Comparison of ENCODE assay signal across 1 cellular context in the genomic region with DNA sequence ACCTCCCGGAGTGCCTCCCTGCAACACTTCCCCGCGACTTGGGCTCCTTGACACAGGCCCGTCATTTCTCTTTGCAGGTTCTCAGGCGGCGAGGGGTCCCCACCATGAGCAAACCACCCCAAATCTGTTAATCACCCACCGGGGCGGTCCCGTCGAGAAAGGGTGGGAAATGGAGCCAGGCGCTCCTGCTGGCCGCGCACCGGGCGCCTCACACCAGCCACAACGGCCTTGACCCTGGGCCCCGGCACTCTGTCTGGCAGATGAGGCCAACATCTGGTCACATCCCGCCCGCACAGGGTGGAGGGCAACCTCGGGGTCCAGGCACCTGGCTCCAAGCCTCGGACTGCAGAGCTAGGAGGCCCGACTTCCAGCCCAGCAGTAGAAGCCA.
A peak's percentile ranks its signal among the peaks of the same experiment; 100 is the strongest.
TF ChIP-seq lines count a peak whose summit lies in the region.

No MANE protein-coding gene starts in this region.

TF ChIP-seq in HepG2, 621 proteins besides CTCF, POLR2A, EP300 and RAD21 (continues in another document):
- peak; percentile 15; the same call in 1 of the 2 replicates for TF ChIP-seq HNF4A (CRISPR knock-in tag; IDR thresholded peaks at IDR 0.05)
- 0 out of 2 replicates have a peak, but pooled peaks have one; percentile 4 for TF ChIP-seq ZNF777 (CRISPR knock-in tag; IDR thresholded peaks at IDR 0.05)
- no peak for TF ChIP-seq ZFY (CRISPR knock-in tag; IDR thresholded peaks at IDR 0.05)
- TF ChIP-seq ZNF382 (CRISPR knock-in tag; IDR thresholded peaks at IDR 0.05; ENCODE audit: borderline replicate concordance), result no peak
- no peak for TF ChIP-seq ZNF652 (CRISPR knock-in tag; IDR thresholded peaks at IDR 0.05; ENCODE audit: borderline replicate concordance, low read depth)
- TF ChIP-seq NFRKB (IDR thresholded peaks at IDR 0.05), result no peak
- TF ChIP-seq, protein P1, sequence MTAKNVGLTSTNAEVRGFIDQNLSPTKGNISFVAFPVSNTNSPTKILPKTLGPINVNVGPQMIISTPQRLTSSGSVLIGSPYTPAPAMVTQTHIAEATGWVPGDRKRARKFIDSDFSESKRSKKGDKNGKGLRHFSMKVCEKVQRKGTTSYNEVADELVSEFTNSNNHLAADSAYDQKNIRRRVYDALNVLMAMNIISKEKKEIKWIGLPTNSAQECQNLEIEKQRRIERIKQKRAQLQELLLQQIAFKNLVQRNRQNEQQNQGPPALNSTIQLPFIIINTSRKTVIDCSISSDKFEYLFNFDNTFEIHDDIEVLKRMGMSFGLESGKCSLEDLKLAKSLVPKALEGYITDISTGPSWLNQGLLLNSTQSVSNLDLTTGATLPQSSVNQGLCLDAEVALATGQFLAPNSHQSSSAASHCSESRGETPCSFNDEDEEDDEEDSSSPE (CRISPR knock-in tag; IDR thresholded peaks at IDR 0.05), result peak; percentile 29; the same call in 1 of the 2 replicates
- no peak for TF ChIP-seq ELF3 (CRISPR knock-in tag; IDR thresholded peaks at IDR 0.05)
- TF ChIP-seq RARA (CRISPR knock-in tag; IDR thresholded peaks at IDR 0.05), result peak; percentile 63
- TF ChIP-seq NR2C2 (CRISPR knock-in tag; IDR thresholded peaks at IDR 0.05; ENCODE audit: borderline replicate concordance), result peak; percentile 54; the same call in 1 of the 2 replicates
- no peak for TF ChIP-seq ZNF333 (CRISPR knock-in tag; IDR thresholded peaks at IDR 0.05; ENCODE audit: borderline replicate concordance)
- TF ChIP-seq ZNF687 (CRISPR knock-in tag; IDR thresholded peaks at IDR 0.05), result peak; percentile 70
- no peak for TF ChIP-seq ZNF354B (CRISPR knock-in tag; IDR thresholded peaks at IDR 0.05)
- TF ChIP-seq, protein P2, sequence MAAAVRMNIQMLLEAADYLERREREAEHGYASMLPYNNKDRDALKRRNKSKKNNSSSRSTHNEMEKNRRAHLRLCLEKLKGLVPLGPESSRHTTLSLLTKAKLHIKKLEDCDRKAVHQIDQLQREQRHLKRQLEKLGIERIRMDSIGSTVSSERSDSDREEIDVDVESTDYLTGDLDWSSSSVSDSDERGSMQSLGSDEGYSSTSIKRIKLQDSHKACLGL (CRISPR knock-in tag; IDR thresholded peaks at IDR 0.05), result peak; percentile 6; the same call in 1 of the 2 replicates
- TF ChIP-seq NR2F6 (IDR thresholded peaks at IDR 0.05), result peak; percentile 57; the same call in 1 of the 2 replicates
- TF ChIP-seq NR2F6 (CRISPR knock-in tag; IDR thresholded peaks at IDR 0.05), result peak; percentile 86
- no peak for TF ChIP-seq ZNF740 (CRISPR knock-in tag; IDR thresholded peaks at IDR 0.05)
- TF ChIP-seq, protein P3, sequence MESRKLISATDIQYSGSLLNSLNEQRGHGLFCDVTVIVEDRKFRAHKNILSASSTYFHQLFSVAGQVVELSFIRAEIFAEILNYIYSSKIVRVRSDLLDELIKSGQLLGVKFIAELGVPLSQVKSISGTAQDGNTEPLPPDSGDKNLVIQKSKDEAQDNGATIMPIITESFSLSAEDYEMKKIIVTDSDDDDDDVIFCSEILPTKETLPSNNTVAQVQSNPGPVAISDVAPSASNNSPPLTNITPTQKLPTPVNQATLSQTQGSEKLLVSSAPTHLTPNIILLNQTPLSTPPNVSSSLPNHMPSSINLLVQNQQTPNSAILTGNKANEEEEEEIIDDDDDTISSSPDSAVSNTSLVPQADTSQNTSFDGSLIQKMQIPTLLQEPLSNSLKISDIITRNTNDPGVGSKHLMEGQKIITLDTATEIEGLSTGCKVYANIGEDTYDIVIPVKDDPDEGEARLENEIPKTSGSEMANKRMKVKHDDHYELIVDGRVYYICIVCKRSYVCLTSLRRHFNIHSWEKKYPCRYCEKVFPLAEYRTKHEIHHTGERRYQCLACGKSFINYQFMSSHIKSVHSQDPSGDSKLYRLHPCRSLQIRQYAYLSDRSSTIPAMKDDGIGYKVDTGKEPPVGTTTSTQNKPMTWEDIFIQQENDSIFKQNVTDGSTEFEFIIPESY (CRISPR knock-in tag; IDR thresholded peaks at IDR 0.05), result peak; percentile 82
- no peak for TF ChIP-seq ZNF337 (CRISPR knock-in tag; IDR thresholded peaks at IDR 0.05; ENCODE audit: borderline replicate concordance, low read depth)
- TF ChIP-seq ESRRA (CRISPR knock-in tag; IDR thresholded peaks at IDR 0.05; ENCODE audit: low read depth), result no peak
- no peak for TF ChIP-seq RFX3 (CRISPR knock-in tag; IDR thresholded peaks at IDR 0.05)
- TF ChIP-seq, protein P4, sequence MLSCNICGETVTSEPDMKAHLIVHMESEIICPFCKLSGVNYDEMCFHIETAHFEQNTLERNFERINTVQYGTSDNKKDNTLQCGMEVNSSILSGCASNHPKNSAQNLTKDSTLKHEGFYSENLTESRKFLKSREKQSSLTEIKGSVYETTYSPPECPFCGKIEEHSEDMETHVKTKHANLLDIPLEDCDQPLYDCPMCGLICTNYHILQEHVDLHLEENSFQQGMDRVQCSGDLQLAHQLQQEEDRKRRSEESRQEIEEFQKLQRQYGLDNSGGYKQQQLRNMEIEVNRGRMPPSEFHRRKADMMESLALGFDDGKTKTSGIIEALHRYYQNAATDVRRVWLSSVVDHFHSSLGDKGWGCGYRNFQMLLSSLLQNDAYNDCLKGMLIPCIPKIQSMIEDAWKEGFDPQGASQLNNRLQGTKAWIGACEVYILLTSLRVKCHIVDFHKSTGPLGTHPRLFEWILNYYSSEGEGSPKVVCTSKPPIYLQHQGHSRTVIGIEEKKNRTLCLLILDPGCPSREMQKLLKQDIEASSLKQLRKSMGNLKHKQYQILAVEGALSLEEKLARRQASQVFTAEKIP (CRISPR knock-in tag; IDR thresholded peaks at IDR 0.05; ENCODE audit: borderline replicate concordance), result no peak
- TF ChIP-seq SNAI1 (CRISPR knock-in tag; IDR thresholded peaks at IDR 0.05; ENCODE audit: borderline replicate concordance), result no peak
- TF ChIP-seq SRSF4 (IDR thresholded peaks at IDR 0.05; ENCODE audit: low read depth, low read length, poor library complexity, severe bottlenecking), result no peak
- TF ChIP-seq MTA1 (CRISPR knock-in tag; IDR thresholded peaks at IDR 0.05; ENCODE audit: borderline replicate concordance), result 0 out of 2 replicates have a peak, but pooled peaks have one; percentile 36
- TF ChIP-seq, protein P5, sequence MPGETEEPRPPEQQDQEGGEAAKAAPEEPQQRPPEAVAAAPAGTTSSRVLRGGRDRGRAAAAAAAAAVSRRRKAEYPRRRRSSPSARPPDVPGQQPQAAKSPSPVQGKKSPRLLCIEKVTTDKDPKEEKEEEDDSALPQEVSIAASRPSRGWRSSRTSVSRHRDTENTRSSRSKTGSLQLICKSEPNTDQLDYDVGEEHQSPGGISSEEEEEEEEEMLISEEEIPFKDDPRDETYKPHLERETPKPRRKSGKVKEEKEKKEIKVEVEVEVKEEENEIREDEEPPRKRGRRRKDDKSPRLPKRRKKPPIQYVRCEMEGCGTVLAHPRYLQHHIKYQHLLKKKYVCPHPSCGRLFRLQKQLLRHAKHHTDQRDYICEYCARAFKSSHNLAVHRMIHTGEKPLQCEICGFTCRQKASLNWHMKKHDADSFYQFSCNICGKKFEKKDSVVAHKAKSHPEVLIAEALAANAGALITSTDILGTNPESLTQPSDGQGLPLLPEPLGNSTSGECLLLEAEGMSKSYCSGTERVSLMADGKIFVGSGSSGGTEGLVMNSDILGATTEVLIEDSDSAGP (CRISPR knock-in tag; IDR thresholded peaks at IDR 0.05; ENCODE audit: borderline replicate concordance), result 0 out of 2 replicates have a peak, but pooled peaks have one; percentile 41
- TF ChIP-seq, protein P6, sequence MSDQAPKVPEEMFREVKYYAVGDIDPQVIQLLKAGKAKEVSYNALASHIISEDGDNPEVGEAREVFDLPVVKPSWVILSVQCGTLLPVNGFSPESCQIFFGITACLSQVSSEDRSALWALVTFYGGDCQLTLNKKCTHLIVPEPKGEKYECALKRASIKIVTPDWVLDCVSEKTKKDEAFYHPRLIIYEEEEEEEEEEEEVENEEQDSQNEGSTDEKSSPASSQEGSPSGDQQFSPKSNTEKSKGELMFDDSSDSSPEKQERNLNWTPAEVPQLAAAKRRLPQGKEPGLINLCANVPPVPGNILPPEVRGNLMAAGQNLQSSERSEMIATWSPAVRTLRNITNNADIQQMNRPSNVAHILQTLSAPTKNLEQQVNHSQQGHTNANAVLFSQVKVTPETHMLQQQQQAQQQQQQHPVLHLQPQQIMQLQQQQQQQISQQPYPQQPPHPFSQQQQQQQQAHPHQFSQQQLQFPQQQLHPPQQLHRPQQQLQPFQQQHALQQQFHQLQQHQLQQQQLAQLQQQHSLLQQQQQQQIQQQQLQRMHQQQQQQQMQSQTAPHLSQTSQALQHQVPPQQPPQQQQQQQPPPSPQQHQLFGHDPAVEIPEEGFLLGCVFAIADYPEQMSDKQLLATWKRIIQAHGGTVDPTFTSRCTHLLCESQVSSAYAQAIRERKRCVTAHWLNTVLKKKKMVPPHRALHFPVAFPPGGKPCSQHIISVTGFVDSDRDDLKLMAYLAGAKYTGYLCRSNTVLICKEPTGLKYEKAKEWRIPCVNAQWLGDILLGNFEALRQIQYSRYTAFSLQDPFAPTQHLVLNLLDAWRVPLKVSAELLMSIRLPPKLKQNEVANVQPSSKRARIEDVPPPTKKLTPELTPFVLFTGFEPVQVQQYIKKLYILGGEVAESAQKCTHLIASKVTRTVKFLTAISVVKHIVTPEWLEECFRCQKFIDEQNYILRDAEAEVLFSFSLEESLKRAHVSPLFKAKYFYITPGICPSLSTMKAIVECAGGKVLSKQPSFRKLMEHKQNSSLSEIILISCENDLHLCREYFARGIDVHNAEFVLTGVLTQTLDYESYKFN (CRISPR knock-in tag; conservative IDR thresholded peaks at IDR 0.05), result peak; percentile 16; the same call in 1 of the 2 replicates
- TF ChIP-seq ZNF563 (CRISPR knock-in tag; IDR thresholded peaks at IDR 0.05), result no peak
- no peak for TF ChIP-seq ZNF274 (CRISPR knock-in tag; IDR thresholded peaks at IDR 0.05)
- TF ChIP-seq HDAC2 (CRISPR knock-in tag; IDR thresholded peaks at IDR 0.05), result no peak
- TF ChIP-seq, protein P7, sequence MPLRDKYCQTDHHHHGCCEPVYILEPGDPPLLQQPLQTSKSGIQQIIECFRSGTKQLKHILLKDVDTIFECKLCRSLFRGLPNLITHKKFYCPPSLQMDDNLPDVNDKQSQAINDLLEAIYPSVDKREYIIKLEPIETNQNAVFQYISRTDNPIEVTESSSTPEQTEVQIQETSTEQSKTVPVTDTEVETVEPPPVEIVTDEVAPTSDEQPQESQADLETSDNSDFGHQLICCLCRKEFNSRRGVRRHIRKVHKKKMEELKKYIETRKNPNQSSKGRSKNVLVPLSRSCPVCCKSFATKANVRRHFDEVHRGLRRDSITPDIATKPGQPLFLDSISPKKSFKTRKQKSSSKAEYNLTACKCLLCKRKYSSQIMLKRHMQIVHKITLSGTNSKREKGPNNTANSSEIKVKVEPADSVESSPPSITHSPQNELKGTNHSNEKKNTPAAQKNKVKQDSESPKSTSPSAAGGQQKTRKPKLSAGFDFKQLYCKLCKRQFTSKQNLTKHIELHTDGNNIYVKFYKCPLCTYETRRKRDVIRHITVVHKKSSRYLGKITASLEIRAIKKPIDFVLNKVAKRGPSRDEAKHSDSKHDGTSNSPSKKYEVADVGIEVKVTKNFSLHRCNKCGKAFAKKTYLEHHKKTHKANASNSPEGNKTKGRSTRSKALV (CRISPR knock-in tag; IDR thresholded peaks at IDR 0.05), result peak; percentile 33; the same call in 1 of the 2 replicates
- no peak for TF ChIP-seq NR0B2 (CRISPR knock-in tag; IDR thresholded peaks at IDR 0.05)
- no peak for TF ChIP-seq JUNB (CRISPR knock-in tag; IDR thresholded peaks at IDR 0.05; ENCODE audit: borderline replicate concordance)
- TF ChIP-seq, protein P8, sequence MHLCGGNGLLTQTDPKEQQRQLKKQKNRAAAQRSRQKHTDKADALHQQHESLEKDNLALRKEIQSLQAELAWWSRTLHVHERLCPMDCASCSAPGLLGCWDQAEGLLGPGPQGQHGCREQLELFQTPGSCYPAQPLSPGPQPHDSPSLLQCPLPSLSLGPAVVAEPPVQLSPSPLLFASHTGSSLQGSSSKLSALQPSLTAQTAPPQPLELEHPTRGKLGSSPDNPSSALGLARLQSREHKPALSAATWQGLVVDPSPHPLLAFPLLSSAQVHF (CRISPR knock-in tag; IDR thresholded peaks at IDR 0.05), result no peak
- peak; percentile 46; the same call in 1 of the 2 replicates for TF ChIP-seq TFDP1 (CRISPR knock-in tag; IDR thresholded peaks at IDR 0.05; ENCODE audit: borderline replicate concordance)
